In the genomic region with DNA sequence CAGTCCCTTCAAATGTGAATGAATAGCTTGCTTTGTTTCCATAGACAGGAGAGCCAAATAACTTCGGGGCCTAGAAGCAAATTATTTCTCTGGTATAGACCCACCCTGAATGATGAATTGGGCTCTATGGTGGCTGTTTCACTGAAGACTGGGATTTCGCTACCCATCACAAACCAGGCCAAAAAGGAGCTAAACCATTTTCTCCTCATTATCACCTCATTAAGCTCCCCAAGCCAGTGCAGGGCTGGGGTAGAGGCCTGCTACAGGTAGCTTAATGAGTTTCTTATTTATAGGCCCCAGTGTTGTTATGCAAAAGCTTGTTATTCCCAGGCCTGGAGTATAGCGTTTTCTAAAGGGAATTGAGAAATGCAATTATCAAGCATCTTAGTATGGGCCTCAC, we compare ENCODE assay signal across 26 cellular contexts.
"Had no signal": no experiment of that assay in that cellular context is flagged by ENCODE, and none has a peak within 500 bp of the region (broad histone marks: within the 10 kb centered on the region; RNA-seq: fewer than 3 reads in every experiment).

No MANE protein-coding gene starts in this region.

- H3K27me3 Mint-ChIP-seq: dendritic cell treated with granulocyte-macrophage colony-stimulating factor and Interleukin-4, amounts not matched to agents 40 ng/mL and 50 ng/mL, for 4 days; memory B cell; naive thymus-derived CD4-positive, alpha-beta T cell; type B pancreatic cell had no signal

- DNase-seq: colonic mucosa; effector CD8-positive, alpha-beta T cell; esophagus squamous epithelium; foreskin melanocyte; glutamatergic neuron; heart right ventricle; hypothalamus; kidney; midbrain; naive thymus-derived CD4-positive, alpha-beta T cell; nucleus accumbens; right cardiac atrium; sigmoid colon; stimulated activated CD4-positive, alpha-beta T cell treated with anti-CD3 and anti-CD28 coated beads, Interleukin-2, amount 100 ng/mL, for 24 hours; stimulated activated CD4-positive, alpha-beta T cell treated with anti-CD3 and anti-CD28 coated beads, Interleukin-4, amount 100 ng/mL, for 24 hours; stimulated activated naive CD4-positive, alpha-beta T cell treated with Interleukin-2 at 50 U/mL for 16 hours; stomach; thyroid gland had no signal

- H3K4me3 Mint-ChIP-seq: dendritic cell treated with granulocyte-macrophage colony-stimulating factor and Interleukin-4, amounts not matched to agents 40 ng/mL and 50 ng/mL, for 4 days; memory B cell; naive thymus-derived CD4-positive, alpha-beta T cell; nephron; stimulated activated effector memory CD8-positive, alpha-beta T cell treated with anti-CD3 and anti-CD28 coated beads, Interleukin-12 subunit alpha, Interleukin-12 subunit beta, amount 100 ng/mL, for 72 hours; type B pancreatic cell had no signal

- H3K27me3 ChIP-seq: colonic mucosa, esophagus squamous epithelium, heart right ventricle, sigmoid colon, stomach, thyroid gland had no signal

- H3K27ac ChIP-seq: colonic mucosa, esophagus squamous epithelium, heart right ventricle, prostate gland, sigmoid colon, stomach, thyroid gland had no signal

- ATAC-seq: heart right ventricle; left lobe of liver; naive thymus-derived CD4-positive, alpha-beta T cell; right cardiac atrium; stimulated activated effector memory CD8-positive, alpha-beta T cell treated with anti-CD3 and anti-CD28 coated beads, Interleukin-12 subunit alpha, Interleukin-12 subunit beta, amount 100 ng/mL, for 72 hours had no signal

- H3K9me3 Mint-ChIP-seq: nephron had no signal

- H3K27ac Mint-ChIP-seq: dendritic cell treated with granulocyte-macrophage colony-stimulating factor and Interleukin-4, amounts not matched to agents 40 ng/mL and 50 ng/mL, for 4 days; memory B cell; naive thymus-derived CD4-positive, alpha-beta T cell; nephron; stimulated activated effector memory CD8-positive, alpha-beta T cell treated with anti-CD3 and anti-CD28 coated beads, Interleukin-12 subunit alpha, Interleukin-12 subunit beta, amount 100 ng/mL, for 72 hours; type B pancreatic cell had no signal

- H3K4me3 ChIP-seq: colonic mucosa, esophagus squamous epithelium, heart right ventricle, lung, prostate gland, sigmoid colon, stomach, thyroid gland had no signal

- H3K4me1 ChIP-seq: colonic mucosa, esophagus squamous epithelium, heart right ventricle, prostate gland, sigmoid colon, stomach, thyroid gland had no signal

- H3K4me1 Mint-ChIP-seq: memory B cell; naive thymus-derived CD4-positive, alpha-beta T cell; nephron; stimulated activated effector memory CD8-positive, alpha-beta T cell treated with anti-CD3 and anti-CD28 coated beads, Interleukin-12 subunit alpha, Interleukin-12 subunit beta, amount 100 ng/mL, for 72 hours had no signal

- H3K36me3 ChIP-seq: colonic mucosa, esophagus squamous epithelium, heart right ventricle, prostate gland, sigmoid colon, stomach, thyroid gland had no signal

- H3K36me3 Mint-ChIP-seq: memory B cell; naive thymus-derived CD4-positive, alpha-beta T cell; stimulated activated effector memory CD8-positive, alpha-beta T cell treated with anti-CD3 and anti-CD28 coated beads, Interleukin-12 subunit alpha, Interleukin-12 subunit beta, amount 100 ng/mL, for 72 hours; type B pancreatic cell had no signal
